ENCODE assay signal across 1 cellular context in the genomic region with DNA sequence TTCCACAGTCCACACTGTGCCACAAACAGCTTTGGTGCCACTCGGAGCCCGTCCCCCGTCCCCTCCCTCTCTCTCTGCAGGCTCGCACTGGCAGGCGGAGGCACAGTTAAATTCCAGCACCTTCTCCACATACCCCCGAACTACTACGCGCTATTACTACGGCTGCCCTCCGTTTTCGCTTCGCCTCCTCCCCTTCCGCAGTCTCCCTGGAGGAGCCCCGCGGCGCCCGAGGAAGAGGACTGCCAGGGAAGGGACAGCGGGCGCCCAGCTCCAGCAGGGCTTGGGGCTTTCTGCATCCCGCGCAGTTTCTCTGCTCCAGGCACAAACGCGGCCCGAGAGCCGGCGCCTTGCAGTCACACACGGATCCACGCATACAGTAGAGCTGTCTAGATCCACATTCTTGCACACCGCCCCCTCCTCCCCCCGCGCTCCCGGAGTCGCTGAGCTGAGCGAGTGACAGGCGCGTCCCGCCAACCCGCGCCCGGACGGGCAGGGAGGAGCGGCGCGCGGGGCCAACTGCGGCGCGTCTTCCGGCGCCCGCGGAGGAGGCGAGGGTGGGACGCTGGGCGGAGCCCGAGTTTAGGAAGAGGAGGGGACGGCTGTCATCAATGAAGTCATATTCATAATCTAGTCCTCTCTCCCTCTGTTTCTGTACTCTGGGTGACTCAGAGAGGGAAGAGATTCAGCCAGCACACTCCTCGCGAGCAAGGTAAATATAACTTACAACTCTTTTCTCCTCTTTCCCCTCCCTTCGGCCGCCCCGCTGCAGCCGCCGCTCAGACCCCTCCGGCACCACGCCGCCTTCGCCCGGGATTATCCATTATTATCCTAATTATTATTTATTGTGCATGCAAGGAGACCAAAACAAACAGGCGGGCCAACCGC.
TF ChIP-seq lines count a peak whose summit lies in the region.

A gene (plus strand): TSS at position 652 of the 885 bp plus-strand sequence. CDS start 13,676 bp downstream, outside the sequence.

TF ChIP-seq in HepG2, 621 proteins besides CTCF, POLR2A, EP300 and RAD21 (continued from another document and continues in another):
- TF ChIP-seq ZNF839 (CRISPR knock-in tag; IDR thresholded peaks at IDR 0.05; ENCODE audit: borderline replicate concordance) (no peak), GABPB1 (CRISPR knock-in tag; IDR thresholded peaks at IDR 0.05) (peak; percentile 91), NONO (IDR thresholded peaks at IDR 0.05) (no peak), NONO (CRISPR knock-in tag; conservative IDR thresholded peaks at IDR 0.05) (peak; percentile 74; the same call in 1 of the 2 replicates), PPARG (CRISPR knock-in tag; conservative IDR thresholded peaks at IDR 0.05) (no peak), CHD2 (IDR thresholded peaks at IDR 0.05; ENCODE audit: low read depth, low read length) (no peak), CCDC6 (CRISPR knock-in tag; IDR thresholded peaks at IDR 0.05) (peak; percentile 47; the same call in 1 of the 2 replicates), GATAD2A (CRISPR knock-in tag; IDR thresholded peaks at IDR 0.05) (peak; percentile 11; the same call in 1 of the 2 replicates), ZNF549 (CRISPR knock-in tag; IDR thresholded peaks at IDR 0.05) (no peak), SCMH1 (CRISPR knock-in tag; IDR thresholded peaks at IDR 0.05; ENCODE audit: borderline replicate concordance) (no peak), U2AF1 (optimal IDR thresholded peaks at IDR 0.05; ENCODE audit: low read depth, low read length) (peak; percentile 35), DR1 (CRISPR knock-in tag; IDR thresholded peaks at IDR 0.05) (no peak; the same call in 1 of the 2 replicates), MTA1 (CRISPR knock-in tag; IDR thresholded peaks at IDR 0.05; ENCODE audit: borderline replicate concordance) (peak; percentile 33; the same call in 1 of the 2 replicates), AKAP8 (CRISPR knock-in tag; IDR thresholded peaks at IDR 0.05) (no peak), EEA1 (CRISPR knock-in tag; IDR thresholded peaks at IDR 0.05; ENCODE audit: borderline replicate concordance) (peak; percentile 61; the same call in 1 of the 2 replicates), NFIC (IDR thresholded peaks at IDR 0.05; ENCODE audit: low read length) (no peak), PHB2 (IDR thresholded peaks at IDR 0.05; ENCODE audit: partially characterized antibody) (no peak), TP53 (CRISPR knock-in tag; conservative IDR thresholded peaks at IDR 0.05) (no peak), CHD4 (IDR thresholded peaks at IDR 0.05; ENCODE audit: borderline replicate concordance, low read length) (no peak), HDAC1 (CRISPR knock-in tag; IDR thresholded peaks at IDR 0.05) (peak; percentile 59; the same call in 1 of the 2 replicates), ZNF451 (CRISPR knock-in tag; IDR thresholded peaks at IDR 0.05) (peak; percentile 57; the same call in 1 of the 2 replicates), EED (CRISPR knock-in tag; IDR thresholded peaks at IDR 0.05) (no peak), JUND (CRISPR knock-in tag; IDR thresholded peaks at IDR 0.05) (no peak), ZNF124 (CRISPR knock-in tag; IDR thresholded peaks at IDR 0.05) (no peak), HNF4G (IDR thresholded peaks at IDR 0.05; ENCODE audit: borderline replicate concordance, low read depth, low read length) (no peak), HNF4G (CRISPR knock-in tag; IDR thresholded peaks at IDR 0.05; ENCODE audit: borderline replicate concordance, low read depth) (no peak), HES4 (CRISPR knock-in tag; IDR thresholded peaks at IDR 0.05; ENCODE audit: borderline replicate concordance) (no peak), HNRNPL (IDR thresholded peaks at IDR 0.05; ENCODE audit: low read depth, low read length) (peak; percentile 57; the same call in 1 of the 2 replicates), ZC3H4 (CRISPR knock-in tag; IDR thresholded peaks at IDR 0.05; ENCODE audit: borderline replicate concordance) (no peak), ZNF235 (CRISPR knock-in tag; IDR thresholded peaks at IDR 0.05; ENCODE audit: borderline replicate concordance) (no peak)
- TF ChIP-seq, protein P1, sequence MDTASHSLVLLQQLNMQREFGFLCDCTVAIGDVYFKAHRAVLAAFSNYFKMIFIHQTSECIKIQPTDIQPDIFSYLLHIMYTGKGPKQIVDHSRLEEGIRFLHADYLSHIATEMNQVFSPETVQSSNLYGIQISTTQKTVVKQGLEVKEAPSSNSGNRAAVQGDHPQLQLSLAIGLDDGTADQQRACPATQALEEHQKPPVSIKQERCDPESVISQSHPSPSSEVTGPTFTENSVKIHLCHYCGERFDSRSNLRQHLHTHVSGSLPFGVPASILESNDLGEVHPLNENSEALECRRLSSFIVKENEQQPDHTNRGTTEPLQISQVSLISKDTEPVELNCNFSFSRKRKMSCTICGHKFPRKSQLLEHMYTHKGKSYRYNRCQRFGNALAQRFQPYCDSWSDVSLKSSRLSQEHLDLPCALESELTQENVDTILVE (CRISPR knock-in tag; IDR thresholded peaks at IDR 0.05) = no peak
- TF ChIP-seq, protein P2, sequence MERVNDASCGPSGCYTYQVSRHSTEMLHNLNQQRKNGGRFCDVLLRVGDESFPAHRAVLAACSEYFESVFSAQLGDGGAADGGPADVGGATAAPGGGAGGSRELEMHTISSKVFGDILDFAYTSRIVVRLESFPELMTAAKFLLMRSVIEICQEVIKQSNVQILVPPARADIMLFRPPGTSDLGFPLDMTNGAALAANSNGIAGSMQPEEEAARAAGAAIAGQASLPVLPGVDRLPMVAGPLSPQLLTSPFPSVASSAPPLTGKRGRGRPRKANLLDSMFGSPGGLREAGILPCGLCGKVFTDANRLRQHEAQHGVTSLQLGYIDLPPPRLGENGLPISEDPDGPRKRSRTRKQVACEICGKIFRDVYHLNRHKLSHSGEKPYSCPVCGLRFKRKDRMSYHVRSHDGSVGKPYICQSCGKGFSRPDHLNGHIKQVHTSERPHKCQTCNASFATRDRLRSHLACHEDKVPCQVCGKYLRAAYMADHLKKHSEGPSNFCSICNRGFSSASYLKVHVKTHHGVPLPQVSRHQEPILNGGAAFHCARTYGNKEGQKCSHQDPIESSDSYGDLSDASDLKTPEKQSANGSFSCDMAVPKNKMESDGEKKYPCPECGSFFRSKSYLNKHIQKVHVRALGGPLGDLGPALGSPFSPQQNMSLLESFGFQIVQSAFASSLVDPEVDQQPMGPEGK (CRISPR knock-in tag; IDR thresholded peaks at IDR 0.05) = peak; percentile 72; the same call in 1 of the 2 replicates
- TF ChIP-seq, protein P3, sequence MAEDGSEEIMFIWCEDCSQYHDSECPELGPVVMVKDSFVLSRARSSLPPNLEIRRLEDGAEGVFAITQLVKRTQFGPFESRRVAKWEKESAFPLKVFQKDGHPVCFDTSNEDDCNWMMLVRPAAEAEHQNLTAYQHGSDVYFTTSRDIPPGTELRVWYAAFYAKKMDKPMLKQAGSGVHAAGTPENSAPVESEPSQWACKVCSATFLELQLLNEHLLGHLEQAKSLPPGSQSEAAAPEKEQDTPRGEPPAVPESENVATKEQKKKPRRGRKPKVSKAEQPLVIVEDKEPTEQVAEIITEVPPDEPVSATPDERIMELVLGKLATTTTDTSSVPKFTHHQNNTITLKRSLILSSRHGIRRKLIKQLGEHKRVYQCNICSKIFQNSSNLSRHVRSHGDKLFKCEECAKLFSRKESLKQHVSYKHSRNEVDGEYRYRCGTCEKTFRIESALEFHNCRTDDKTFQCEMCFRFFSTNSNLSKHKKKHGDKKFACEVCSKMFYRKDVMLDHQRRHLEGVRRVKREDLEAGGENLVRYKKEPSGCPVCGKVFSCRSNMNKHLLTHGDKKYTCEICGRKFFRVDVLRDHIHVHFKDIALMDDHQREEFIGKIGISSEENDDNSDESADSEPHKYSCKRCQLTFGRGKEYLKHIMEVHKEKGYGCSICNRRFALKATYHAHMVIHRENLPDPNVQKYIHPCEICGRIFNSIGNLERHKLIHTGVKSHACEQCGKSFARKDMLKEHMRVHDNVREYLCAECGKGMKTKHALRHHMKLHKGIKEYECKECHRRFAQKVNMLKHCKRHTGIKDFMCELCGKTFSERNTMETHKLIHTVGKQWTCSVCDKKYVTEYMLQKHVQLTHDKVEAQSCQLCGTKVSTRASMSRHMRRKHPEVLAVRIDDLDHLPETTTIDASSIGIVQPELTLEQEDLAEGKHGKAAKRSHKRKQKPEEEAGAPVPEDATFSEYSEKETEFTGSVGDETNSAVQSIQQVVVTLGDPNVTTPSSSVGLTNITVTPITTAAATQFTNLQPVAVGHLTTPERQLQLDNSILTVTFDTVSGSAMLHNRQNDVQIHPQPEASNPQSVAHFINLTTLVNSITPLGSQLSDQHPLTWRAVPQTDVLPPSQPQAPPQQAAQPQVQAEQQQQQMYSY (CRISPR knock-in tag; IDR thresholded peaks at IDR 0.05) = no peak
- TF ChIP-seq, protein P4, sequence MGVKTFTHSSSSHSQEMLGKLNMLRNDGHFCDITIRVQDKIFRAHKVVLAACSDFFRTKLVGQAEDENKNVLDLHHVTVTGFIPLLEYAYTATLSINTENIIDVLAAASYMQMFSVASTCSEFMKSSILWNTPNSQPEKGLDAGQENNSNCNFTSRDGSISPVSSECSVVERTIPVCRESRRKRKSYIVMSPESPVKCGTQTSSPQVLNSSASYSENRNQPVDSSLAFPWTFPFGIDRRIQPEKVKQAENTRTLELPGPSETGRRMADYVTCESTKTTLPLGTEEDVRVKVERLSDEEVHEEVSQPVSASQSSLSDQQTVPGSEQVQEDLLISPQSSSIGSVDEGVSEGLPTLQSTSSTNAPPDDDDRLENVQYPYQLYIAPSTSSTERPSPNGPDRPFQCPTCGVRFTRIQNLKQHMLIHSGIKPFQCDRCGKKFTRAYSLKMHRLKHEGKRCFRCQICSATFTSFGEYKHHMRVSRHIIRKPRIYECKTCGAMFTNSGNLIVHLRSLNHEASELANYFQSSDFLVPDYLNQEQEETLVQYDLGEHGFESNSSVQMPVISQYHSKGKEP (CRISPR knock-in tag; IDR thresholded peaks at IDR 0.05) = no peak
- TF ChIP-seq, protein P5, sequence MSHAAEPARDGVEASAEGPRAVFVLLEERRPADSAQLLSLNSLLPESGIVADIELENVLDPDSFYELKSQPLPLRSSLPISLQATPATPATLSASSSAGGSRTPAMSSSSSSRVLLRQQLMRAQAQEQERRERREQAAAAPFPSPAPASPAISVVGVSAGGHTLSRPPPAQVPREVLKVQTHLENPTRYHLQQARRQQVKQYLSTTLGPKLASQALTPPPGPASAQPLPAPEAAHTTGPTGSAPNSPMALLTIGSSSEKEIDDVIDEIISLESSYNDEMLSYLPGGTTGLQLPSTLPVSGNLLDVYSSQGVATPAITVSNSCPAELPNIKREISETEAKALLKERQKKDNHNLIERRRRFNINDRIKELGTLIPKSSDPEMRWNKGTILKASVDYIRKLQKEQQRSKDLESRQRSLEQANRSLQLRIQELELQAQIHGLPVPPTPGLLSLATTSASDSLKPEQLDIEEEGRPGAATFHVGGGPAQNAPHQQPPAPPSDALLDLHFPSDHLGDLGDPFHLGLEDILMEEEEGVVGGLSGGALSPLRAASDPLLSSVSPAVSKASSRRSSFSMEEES (CRISPR knock-in tag; IDR thresholded peaks at IDR 0.05) = no peak
- TF ChIP-seq, protein P6, sequence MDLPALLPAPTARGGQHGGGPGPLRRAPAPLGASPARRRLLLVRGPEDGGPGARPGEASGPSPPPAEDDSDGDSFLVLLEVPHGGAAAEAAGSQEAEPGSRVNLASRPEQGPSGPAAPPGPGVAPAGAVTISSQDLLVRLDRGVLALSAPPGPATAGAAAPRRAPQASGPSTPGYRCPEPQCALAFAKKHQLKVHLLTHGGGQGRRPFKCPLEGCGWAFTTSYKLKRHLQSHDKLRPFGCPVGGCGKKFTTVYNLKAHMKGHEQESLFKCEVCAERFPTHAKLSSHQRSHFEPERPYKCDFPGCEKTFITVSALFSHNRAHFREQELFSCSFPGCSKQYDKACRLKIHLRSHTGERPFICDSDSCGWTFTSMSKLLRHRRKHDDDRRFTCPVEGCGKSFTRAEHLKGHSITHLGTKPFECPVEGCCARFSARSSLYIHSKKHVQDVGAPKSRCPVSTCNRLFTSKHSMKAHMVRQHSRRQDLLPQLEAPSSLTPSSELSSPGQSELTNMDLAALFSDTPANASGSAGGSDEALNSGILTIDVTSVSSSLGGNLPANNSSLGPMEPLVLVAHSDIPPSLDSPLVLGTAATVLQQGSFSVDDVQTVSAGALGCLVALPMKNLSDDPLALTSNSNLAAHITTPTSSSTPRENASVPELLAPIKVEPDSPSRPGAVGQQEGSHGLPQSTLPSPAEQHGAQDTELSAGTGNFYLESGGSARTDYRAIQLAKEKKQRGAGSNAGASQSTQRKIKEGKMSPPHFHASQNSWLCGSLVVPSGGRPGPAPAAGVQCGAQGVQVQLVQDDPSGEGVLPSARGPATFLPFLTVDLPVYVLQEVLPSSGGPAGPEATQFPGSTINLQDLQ (CRISPR knock-in tag; IDR thresholded peaks at IDR 0.05) = no peak
- TF ChIP-seq, protein P7, sequence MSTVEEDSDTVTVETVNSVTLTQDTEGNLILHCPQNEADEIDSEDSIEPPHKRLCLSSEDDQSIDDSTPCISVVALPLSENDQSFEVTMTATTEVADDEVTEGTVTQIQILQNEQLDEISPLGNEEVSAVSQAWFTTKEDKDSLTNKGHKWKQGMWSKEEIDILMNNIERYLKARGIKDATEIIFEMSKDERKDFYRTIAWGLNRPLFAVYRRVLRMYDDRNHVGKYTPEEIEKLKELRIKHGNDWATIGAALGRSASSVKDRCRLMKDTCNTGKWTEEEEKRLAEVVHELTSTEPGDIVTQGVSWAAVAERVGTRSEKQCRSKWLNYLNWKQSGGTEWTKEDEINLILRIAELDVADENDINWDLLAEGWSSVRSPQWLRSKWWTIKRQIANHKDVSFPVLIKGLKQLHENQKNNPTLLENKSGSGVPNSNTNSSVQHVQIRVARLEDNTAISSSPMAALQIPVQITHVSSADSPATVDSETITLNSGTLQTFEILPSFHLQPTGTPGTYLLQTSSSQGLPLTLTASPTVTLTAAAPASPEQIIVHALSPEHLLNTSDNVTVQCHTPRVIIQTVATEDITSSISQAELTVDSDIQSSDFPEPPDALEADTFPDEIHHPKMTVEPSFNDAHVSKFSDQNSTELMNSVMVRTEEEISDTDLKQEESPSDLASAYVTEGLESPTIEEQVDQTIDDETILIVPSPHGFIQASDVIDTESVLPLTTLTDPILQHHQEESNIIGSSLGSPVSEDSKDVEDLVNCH (CRISPR knock-in tag; IDR thresholded peaks at IDR 0.05) = no peak
- TF ChIP-seq, protein P8, sequence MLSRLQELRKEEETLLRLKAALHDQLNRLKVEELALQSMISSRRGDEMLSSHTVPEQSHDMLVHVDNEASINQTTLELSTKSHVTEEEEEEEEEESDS (CRISPR knock-in tag; IDR thresholded peaks at IDR 0.05; ENCODE audit: borderline replicate concordance) = no peak
- TF ChIP-seq, protein P9, sequence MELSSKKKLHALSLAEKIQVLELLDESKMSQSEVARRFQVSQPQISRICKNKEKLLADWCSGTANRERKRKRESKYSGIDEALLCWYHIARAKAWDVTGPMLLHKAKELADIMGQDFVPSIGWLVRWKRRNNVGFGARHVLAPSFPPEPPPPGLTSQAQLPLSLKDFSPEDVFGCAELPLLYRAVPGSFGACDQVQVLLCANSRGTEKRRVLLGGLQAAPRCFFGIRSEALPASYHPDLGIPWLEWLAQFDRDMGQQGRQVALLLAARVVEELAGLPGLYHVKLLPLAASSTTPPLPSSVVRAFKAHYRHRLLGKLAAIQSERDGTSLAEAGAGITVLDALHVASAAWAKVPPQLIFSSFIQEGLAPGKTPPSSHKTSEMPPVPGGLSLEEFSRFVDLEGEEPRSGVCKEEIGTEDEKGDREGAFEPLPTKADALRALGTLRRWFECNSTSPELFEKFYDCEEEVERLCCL (CRISPR knock-in tag; IDR thresholded peaks at IDR 0.05; ENCODE audit: borderline replicate concordance) = no peak
